Comparison of ENCODE assay signal across 8 cellular contexts in the genomic region with DNA sequence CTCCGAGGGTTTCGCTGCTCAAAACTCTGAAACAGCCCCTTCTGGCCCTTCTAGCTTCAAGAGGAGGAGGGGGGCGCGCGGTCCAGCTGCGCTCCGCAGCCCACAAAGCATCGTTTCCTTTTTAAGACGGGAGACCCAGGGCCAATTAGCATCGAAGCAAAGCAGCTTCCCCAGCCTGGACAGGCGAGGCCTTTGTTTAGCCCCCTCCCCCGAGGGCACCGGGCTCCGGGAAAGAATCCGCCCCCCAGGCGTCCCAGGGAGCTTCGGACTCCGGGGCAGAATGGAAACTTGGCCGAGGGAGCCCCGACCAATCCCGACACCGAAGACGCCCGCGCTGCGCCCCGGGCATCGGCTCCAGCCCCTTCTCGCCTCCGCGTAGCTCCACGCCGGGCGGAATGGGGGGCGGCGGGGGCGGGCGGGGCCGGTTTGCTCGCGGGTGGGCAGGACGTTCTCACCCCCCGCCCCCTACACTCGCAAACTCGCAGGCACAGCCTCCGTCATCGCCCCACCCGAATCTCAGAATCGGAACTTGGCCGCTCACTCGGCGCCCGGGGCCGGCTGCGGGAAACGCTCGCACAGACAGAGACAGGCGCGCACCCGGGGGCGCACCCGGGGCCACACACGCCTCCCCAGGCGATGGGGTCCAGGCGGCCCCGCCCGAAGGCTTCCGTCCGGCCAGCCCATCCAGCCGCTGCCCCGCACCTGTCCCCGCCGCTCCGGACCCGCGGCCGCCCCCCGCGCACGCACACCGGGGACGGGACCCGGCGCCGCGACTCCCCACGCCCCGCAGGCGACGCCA. TPM values are rescaled to one million over a fixed set of nuclear protein-coding genes. Genes with fewer than 3 reads are reported as not detected.
DNase-seq lines count a peak whose midpoint lies in the region; ATAC-seq and TF ChIP-seq lines count a peak whose summit lies in the region.
"Had no signal": no experiment of that assay in that cellular context is flagged by ENCODE, and none has a peak within 500 bp of the region (broad histone marks: within the 10 kb centered on the region; RNA-seq: fewer than 3 reads in every experiment).

No MANE protein-coding gene starts in this region.

- TF ChIP-seq CTCF in thoracic aorta (IDR thresholded peaks at IDR 0.05), result no peak

- ATAC-seq in thoracic aorta (ENCODE audit: insufficient number of reproducible peaks, low FRiP score, low read depth), result no peak
- no peak for ATAC-seq in HG02884 (IDR thresholded peaks at IDR 0.05; ENCODE audit: unreplicated experiment)

- no peak overlapping the region for H3K27ac ChIP-seq in thoracic aorta
- H3K27ac ChIP-seq: VCaP had no signal

- no peaks in the 10 kb centered on the region for H3K27me3 ChIP-seq in thoracic aorta (replicated peaks; ENCODE audit: insufficient read depth)

- H3K4me3 ChIP-seq in thoracic aorta, result peak overlapping the region; percentile 39

- H3K4me1 ChIP-seq in thoracic aorta (ENCODE audit: control insufficient read depth in 1 of 2, low read depth in 2 of 2), result peaks cover 0 to 10% of the 10 kb centered on the region in 2 donors

- H3K9me3 ChIP-seq in thoracic aorta, result no peaks in the 10 kb centered on the region

- DNase-seq in NCI-H748 (lab: John Stamatoyannopoulos, UW; ENCODE audit: unreplicated experiment), result peak; percentile 8
- DNase-seq in NCI-H748 treated with DMSO at 0.1 percent for 48 hours (lab: John Stamatoyannopoulos, UW), result no peak
- peak in 31 of 51 donors; percentile 21 to 85 (median 61) for DNase-seq in hypothalamus (lab: John Stamatoyannopoulos, UW)
- no peak for DNase-seq in thoracic aorta (ENCODE audit: low spot score)
- DNase-seq in T-helper 2 cell, result no peak
- DNase-seq: NCI-H1694 treated with DMSO at 0.1 percent for 48 hours had no signal

- no peaks in the 10 kb centered on the region for H3K36me3 ChIP-seq in thoracic aorta

RNA-seq across cellular contexts. Expression of gene NKAIN4, which starts 0.6 kb away (rescaled TPM):
- total RNA-seq in thoracic aorta, result not detected

RNA-seq across cellular contexts. Expression of gene BIRC7, which starts 17.9 kb away (rescaled TPM):
- not detected for total RNA-seq in thoracic aorta

RNA-seq across cellular contexts. Expression of gene ARFGAP1, which starts 19.0 kb away (rescaled TPM):
- 100 to 1,000 TPM; 110 to 119 TPM for total RNA-seq in thoracic aorta

RNA-seq across cellular contexts. Expression of gene YTHDF1, which starts 37.7 kb away (rescaled TPM):
- total RNA-seq in thoracic aorta, result 10 to 100 TPM; 21.8 to 31.8 TPM

RNA-seq across cellular contexts. Expression of gene COL20A1, which starts 39.3 kb away (rescaled TPM):
- total RNA-seq in thoracic aorta, result not detected

Comparison
In these comparisons a context has a peak if more than half of its experiments do, and no peak if none do; other contexts are left out.
1. DNase-seq: peak in NCI-H748 (single experiment) and hypothalamus (31 of 51); none in NCI-H748 treated with DMSO at 0.1 percent for 48 hours (single experiment), thoracic aorta (single experiment) and T-helper 2 cell (0 of 5).